Comparison of ENCODE assay signal across 1 cellular context in genomic region chr22:40322818-40323447, GRCh38.
TF ChIP-seq lines count a peak whose summit lies in the region.

No MANE protein-coding gene starts in this region.

TF ChIP-seq in K562, 482 proteins besides CTCF, POLR2A, EP300 and RAD21 (continued from another document):
- no peak for TF ChIP-seq BCLAF1 (IDR thresholded peaks at IDR 0.05; ENCODE audit: borderline replicate concordance in 1 of 2, control insufficient read depth in 1 of 2, low read depth in 2 of 2, low read length in 1 of 2)
- no peak for TF ChIP-seq JUND (IDR thresholded peaks at IDR 0.05; ENCODE audit: borderline replicate concordance, low read depth, low read length)
- no peak for TF ChIP-seq JUND (tag; IDR thresholded peaks at IDR 0.05; ENCODE audit: borderline replicate concordance, low read depth, low read length)
- peak; percentile 86 for TF ChIP-seq NR2C1 (IDR thresholded peaks at IDR 0.05)
- TF ChIP-seq NR2C1 (tag; IDR thresholded peaks at IDR 0.05), result peak; percentile 83
- no peak for TF ChIP-seq LEF1 (IDR thresholded peaks at IDR 0.05)
- TF ChIP-seq NR0B1 (IDR thresholded peaks at IDR 0.05; ENCODE audit: partially characterized antibody), result no peak
- no peak for TF ChIP-seq PTTG1 (tag; IDR thresholded peaks at IDR 0.05; ENCODE audit: low read depth)
- TF ChIP-seq NELFE (IDR thresholded peaks at IDR 0.05; ENCODE audit: insufficient read depth, insufficient read length), result no peak
- TF ChIP-seq ZNF146 (CRISPR knock-in tag; IDR thresholded peaks at IDR 0.05; ENCODE audit: unreplicated experiment), result no peak
- TF ChIP-seq ARID1B (IDR thresholded peaks at IDR 0.05), result no peak
- peak; percentile 66 for TF ChIP-seq RBM22 (IDR thresholded peaks at IDR 0.05; ENCODE audit: low read depth, low read length, poor library complexity, severe bottlenecking)
- no peak for TF ChIP-seq ZC3H11A (IDR thresholded peaks at IDR 0.05; ENCODE audit: low read depth, low read length)
- no peak for TF ChIP-seq PURB (CRISPR knock-in tag; IDR thresholded peaks at IDR 0.05; ENCODE audit: low read depth)
- no peak for TF ChIP-seq RBM17 (IDR thresholded peaks at IDR 0.05; ENCODE audit: borderline replicate concordance, low read depth, low read length)
- no peak for TF ChIP-seq JUNB (CRISPR knock-in tag; conservative IDR thresholded peaks at IDR 0.05)
- no peak for TF ChIP-seq PRPF4 (IDR thresholded peaks at IDR 0.05; ENCODE audit: insufficient read depth, low read depth, low read length, poor library complexity, severe bottlenecking)
- peak; percentile 49; the same call in 1 of the 2 replicates for TF ChIP-seq NR2C2 (CRISPR knock-in tag; IDR thresholded peaks at IDR 0.05)
- peak; percentile 81 for TF ChIP-seq NR2C2 (tag; IDR thresholded peaks at IDR 0.05)
- TF ChIP-seq EHMT2 (IDR thresholded peaks at IDR 0.05), result no peak
- no peak for TF ChIP-seq GATAD2A (IDR thresholded peaks at IDR 0.05)
- TF ChIP-seq HMGXB4 (CRISPR knock-in tag; IDR thresholded peaks at IDR 0.05), result no peak
- TF ChIP-seq ZNF778 (CRISPR knock-in tag; IDR thresholded peaks at IDR 0.05), result no peak
- TF ChIP-seq PCBP2 (IDR thresholded peaks at IDR 0.05; ENCODE audit: low read depth, low read length, poor library complexity, severe bottlenecking), result no peak
- no peak for TF ChIP-seq ZFP1 (CRISPR knock-in tag; IDR thresholded peaks at IDR 0.05)
- TF ChIP-seq HMG20B (CRISPR knock-in tag; IDR thresholded peaks at IDR 0.05), result no peak
- peak; percentile 17; the same call in 1 of the 2 replicates for TF ChIP-seq POLR2G (IDR thresholded peaks at IDR 0.05; ENCODE audit: low read depth, low read length)
- no peak for TF ChIP-seq ILF3 (IDR thresholded peaks at IDR 0.05; ENCODE audit: borderline replicate concordance)
- no peak for TF ChIP-seq KDM5B (IDR thresholded peaks at IDR 0.05; ENCODE audit: insufficient replicate concordance, low read depth, low read length)
- no peak for TF ChIP-seq GABPA (tag; conservative IDR thresholded peaks at IDR 0.05; ENCODE audit: low read depth)
- no peak for TF ChIP-seq STAT6 (CRISPR knock-in tag; IDR thresholded peaks at IDR 0.05)
- TF ChIP-seq PCBP1 (IDR thresholded peaks at IDR 0.05; ENCODE audit: low read depth, low read length, poor library complexity, severe bottlenecking), result no peak
- no peak for TF ChIP-seq FOS (IDR thresholded peaks at IDR 0.05; ENCODE audit: extremely low read depth, insufficient read length)
- no peak for TF ChIP-seq ATF2 (CRISPR knock-in tag; IDR thresholded peaks at IDR 0.05)
- no peak for TF ChIP-seq ZBTB7A (IDR thresholded peaks at IDR 0.05; ENCODE audit: borderline replicate concordance, control insufficient read depth, low read depth, low read length)
- no peak for TF ChIP-seq TOE1 (IDR thresholded peaks at IDR 0.05; ENCODE audit: borderline replicate concordance)
- no peak for TF ChIP-seq TOE1 (CRISPR knock-in tag; IDR thresholded peaks at IDR 0.05; ENCODE audit: borderline replicate concordance, low read depth)
- TF ChIP-seq MLLT1 (IDR thresholded peaks at IDR 0.05), result no peak
